ENCODE assay signal across 1 cellular context in the genomic region with DNA sequence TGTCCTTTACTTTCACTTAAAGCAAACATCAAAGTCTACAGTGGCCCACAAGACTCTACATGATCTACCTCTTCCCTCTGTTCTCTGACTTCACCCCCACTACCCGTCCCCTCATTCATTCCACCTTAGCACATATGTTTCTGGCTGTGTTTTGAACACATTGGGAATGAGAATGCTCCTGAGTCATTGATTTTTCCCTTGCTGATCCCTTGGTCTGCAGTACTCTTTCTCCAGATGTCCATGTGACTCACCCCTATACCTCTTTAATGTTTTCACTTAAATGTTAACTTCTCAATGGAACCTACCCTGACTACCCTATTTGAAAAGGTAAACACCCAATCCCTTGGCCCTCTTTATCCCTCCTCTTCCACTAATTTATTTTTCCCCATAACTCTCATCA.
TF ChIP-seq lines count a peak whose summit lies in the region.

No MANE protein-coding gene starts in this region.

TF ChIP-seq in SK-N-SH treated with all-trans-retinoic acid at 6 μM for 48 hours, 23 proteins besides CTCF, POLR2A, EP300 and RAD21:
- no peak for TF ChIP-seq OSR1 (CRISPR knock-in tag; IDR thresholded peaks at IDR 0.05)
- no peak for TF ChIP-seq TCF4 (CRISPR knock-in tag; IDR thresholded peaks at IDR 0.05; ENCODE audit: borderline replicate concordance)
- TF ChIP-seq ZNF8 (CRISPR knock-in tag; IDR thresholded peaks at IDR 0.05), result no peak
- TF ChIP-seq ZNF70 (CRISPR knock-in tag; IDR thresholded peaks at IDR 0.05), result no peak
- TF ChIP-seq CSRNP3 (CRISPR knock-in tag; IDR thresholded peaks at IDR 0.05), result no peak
- no peak for TF ChIP-seq ESRRG (CRISPR knock-in tag; IDR thresholded peaks at IDR 0.05)
